2 cellular contexts compared by ENCODE assay signal in genomic region chr2:62577994-62578836, GRCh38.
A peak's percentile ranks its signal among the peaks of the same experiment; 100 is the strongest.
TF ChIP-seq lines count a peak whose summit lies in the region.

No MANE protein-coding gene starts in this region.

TF ChIP-seq in A549, 52 proteins besides CTCF, POLR2A, EP300 and RAD21 (continued from another document and continues in another):
- peak; percentile 69 for TF ChIP-seq USF2 (IDR thresholded peaks at IDR 0.05)
- TF ChIP-seq MAFK (IDR thresholded peaks at IDR 0.05; ENCODE audit: partially characterized antibody), result peak; percentile 75
- TF ChIP-seq PBX3 (IDR thresholded peaks at IDR 0.05), result peak; percentile 89
- TF ChIP-seq ZC3H11A (IDR thresholded peaks at IDR 0.05), result no peak
- TF ChIP-seq SREBF2 (IDR thresholded peaks at IDR 0.05), result no peak
- no peak for TF ChIP-seq RCOR1 (IDR thresholded peaks at IDR 0.05; ENCODE audit: low read depth, low read length)
- no peak for TF ChIP-seq HOXA7 (CRISPR knock-in tag; IDR thresholded peaks at IDR 0.05)
- peak; percentile 78 for TF ChIP-seq SMC3 (IDR thresholded peaks at IDR 0.05)
- TF ChIP-seq HOXB5 (CRISPR knock-in tag; IDR thresholded peaks at IDR 0.05), result no peak; the same call in 1 of the 2 replicates
- TF ChIP-seq HOXB13 (CRISPR knock-in tag; IDR thresholded peaks at IDR 0.05; ENCODE audit: low read depth), result no peak; the same call in 1 of the 2 replicates
- TF ChIP-seq POLR2AphosphoS2 (conservative IDR thresholded peaks at IDR 0.05; ENCODE audit: low read length), result no peak
- no peak for TF ChIP-seq NFE2L2 (conservative IDR thresholded peaks at IDR 0.05; ENCODE audit: low read length)
- TF ChIP-seq HEYL (CRISPR knock-in tag; IDR thresholded peaks at IDR 0.05), result no peak
- TF ChIP-seq FOSB (CRISPR knock-in tag; IDR thresholded peaks at IDR 0.05), result no peak
- TF ChIP-seq EHF (CRISPR knock-in tag; IDR thresholded peaks at IDR 0.05), result no peak
- TF ChIP-seq RFX5 (IDR thresholded peaks at IDR 0.05), result no peak
- TF ChIP-seq FOSL2 (IDR thresholded peaks at IDR 0.05), result peak; percentile 100
- TF ChIP-seq FOSL2 (CRISPR knock-in tag; IDR thresholded peaks at IDR 0.05), result peak; percentile 99
- no peak for TF ChIP-seq MAZ (IDR thresholded peaks at IDR 0.05; ENCODE audit: borderline replicate concordance, low read depth, low read length)
- peak; percentile 99 for TF ChIP-seq GATA3 (IDR thresholded peaks at IDR 0.05; ENCODE audit: borderline replicate concordance)
- TF ChIP-seq HES2 (IDR thresholded peaks at IDR 0.05), result peak; percentile 92
- peak; percentile 86; the same call in 1 of the 2 replicates for TF ChIP-seq MAX (IDR thresholded peaks at IDR 0.05)
- no peak for TF ChIP-seq ZNF302 (CRISPR knock-in tag; IDR thresholded peaks at IDR 0.05)
- peak; percentile 29; the same call in 1 of the 2 replicates for TF ChIP-seq E2F6 (IDR thresholded peaks at IDR 0.05; ENCODE audit: borderline replicate concordance, low read depth)
- peak; percentile 98 for TF ChIP-seq BCL3 (IDR thresholded peaks at IDR 0.05)
- peak; percentile 99 to 100 for TF ChIP-seq JUN (IDR thresholded peaks at IDR 0.05)
- no peak for TF ChIP-seq CBX2 (IDR thresholded peaks at IDR 0.05; ENCODE audit: borderline replicate concordance, low read depth)
- TF ChIP-seq ATOH8 (CRISPR knock-in tag; IDR thresholded peaks at IDR 0.05; ENCODE audit: low read depth), result no peak
- TF ChIP-seq NR3C1 (IDR thresholded peaks at IDR 0.05), result no peak
- no peak for TF ChIP-seq ESRRA (IDR thresholded peaks at IDR 0.05; ENCODE audit: borderline replicate concordance, low read length)
- no peak for TF ChIP-seq TFCP2L1 (CRISPR knock-in tag; IDR thresholded peaks at IDR 0.05)
- peak; percentile 68; the same call in 1 of the 2 replicates for TF ChIP-seq RARB (CRISPR knock-in tag; IDR thresholded peaks at IDR 0.05)
- no peak for TF ChIP-seq FOXS1 (CRISPR knock-in tag; IDR thresholded peaks at IDR 0.05)
- no peak for TF ChIP-seq HDAC2 (IDR thresholded peaks at IDR 0.05)
- TF ChIP-seq CHD2 (IDR thresholded peaks at IDR 0.05; ENCODE audit: low read length, partially characterized antibody), result no peak
- peak; percentile 100 for TF ChIP-seq JUNB (IDR thresholded peaks at IDR 0.05)
- TF ChIP-seq EHMT2 (IDR thresholded peaks at IDR 0.05; ENCODE audit: low read depth), result no peak

TF ChIP-seq in IMR-90, 13 proteins besides CTCF, POLR2A, EP300 and RAD21 (continued from another document):
- TF ChIP-seq ELK1 (IDR thresholded peaks at IDR 0.05; ENCODE audit: borderline replicate concordance, low read depth, low read length) (no peak), RFX5 (IDR thresholded peaks at IDR 0.05; ENCODE audit: low read depth, low read length) (no peak), FOS (IDR thresholded peaks at IDR 0.05; ENCODE audit: low read depth, low read length) (peak; percentile 91), RCOR1 (IDR thresholded peaks at IDR 0.05; ENCODE audit: insufficient replicate concordance, low read length) (peak; percentile 8), NFE2L2 (IDR thresholded peaks at IDR 0.05; ENCODE audit: low read depth, low read length) (no peak), MAZ (IDR thresholded peaks at IDR 0.05; ENCODE audit: borderline replicate concordance, low read depth, low read length) (no peak), USF2 (IDR thresholded peaks at IDR 0.05; ENCODE audit: low read depth, low read length) (no peak), MAFK (IDR thresholded peaks at IDR 0.05; ENCODE audit: low read depth, low read length) (peak; percentile 76), MXI1 (IDR thresholded peaks at IDR 0.05; ENCODE audit: borderline replicate concordance, low read depth, low read length) (no peak), SMC3 (IDR thresholded peaks at IDR 0.05; ENCODE audit: low read depth, low read length) (no peak)
